9 cellular contexts compared by ENCODE assay signal in the genomic region with DNA sequence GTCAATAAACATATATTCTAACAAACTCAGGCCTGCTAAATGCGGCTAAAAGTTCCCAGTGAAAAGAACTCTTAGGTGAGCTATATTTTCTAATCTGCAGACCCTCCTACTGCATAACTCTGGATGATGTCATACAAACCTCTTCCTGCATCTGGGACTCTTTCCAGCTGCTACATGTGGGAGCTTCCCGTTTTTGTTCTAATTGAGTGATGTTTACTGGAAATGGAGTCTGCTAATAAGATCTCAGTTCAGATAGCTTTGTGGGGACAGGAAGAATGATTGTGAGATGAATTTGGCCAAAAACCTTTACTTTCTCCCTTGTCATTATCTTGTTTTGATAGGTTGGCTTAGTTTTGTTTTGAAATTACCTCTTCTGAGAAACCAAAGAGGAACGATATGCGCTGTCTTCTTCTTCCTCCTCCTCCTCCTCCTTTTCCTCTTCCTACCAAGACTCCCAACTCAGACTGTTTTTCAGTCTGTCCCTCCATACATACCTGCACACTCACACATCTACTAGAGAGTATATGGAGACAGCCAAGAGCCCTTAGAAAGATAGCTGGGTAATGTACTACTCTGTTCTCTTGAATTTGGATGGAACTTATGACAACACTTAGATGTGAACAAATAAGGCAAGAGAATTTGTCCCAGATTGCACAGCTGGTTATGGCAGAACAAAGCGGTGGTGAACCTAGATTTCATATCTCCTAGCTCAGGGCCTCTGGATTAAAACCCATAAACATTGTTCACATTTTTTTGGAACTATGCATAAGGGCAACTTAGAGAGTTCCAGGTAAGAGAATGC. TPM values are rescaled to one million over a fixed set of nuclear protein-coding genes. Genes with fewer than 3 reads are reported as not detected.
A peak's percentile ranks its signal among the peaks of the same experiment; 100 is the strongest.
DNase-seq lines count a peak whose midpoint lies in the region; ATAC-seq and TF ChIP-seq lines count a peak whose summit lies in the region.
"Had no signal": no experiment of that assay in that cellular context is flagged by ENCODE, and none has a peak within 500 bp of the region (broad histone marks: within the 10 kb centered on the region; RNA-seq: fewer than 3 reads in every experiment).

No MANE protein-coding gene starts in this region.

- ATAC-seq in SK-N-SH treated with all-trans-retinoic acid at 6 μM for 48 hours (peak; percentile 89), GM18868 (IDR thresholded peaks at IDR 0.05; ENCODE audit: unreplicated experiment) (no peak)

- H3K9ac ChIP-seq in GM23248, result no peak overlapping the region

- intact Hi-C loops in sigmoid colon (cut with DNase I) (no loop called here), tibial artery (cut with DNase I; ENCODE audit: low total_unique reads) (no loop called here)

- H3K4me2 ChIP-seq in GM23248 (ENCODE audit: unreplicated experiment), result peak overlapping the region; percentile 31

- TF ChIP-seq POLR2A in sigmoid colon (IDR thresholded peaks at IDR 0.05), result no peak

- TF ChIP-seq CTCF in sigmoid colon (IDR thresholded peaks at IDR 0.05) (no peak), GM13976 (IDR thresholded peaks at IDR 0.05; ENCODE audit: borderline replicate concordance, control extremely low read depth, extremely low read depth, insufficient read depth, missing control alignments) (no peak), tibial artery (IDR thresholded peaks at IDR 0.05) (no peak)

- in situ Hi-C loops in GM23248 (cut with MboI) (no loop called here), GM13976 (cut with MboI; ENCODE audit: low sequenced_read_pairs, unreplicated experiment) (no loop called here)

- H3K9me3 ChIP-seq in GM23248 (ENCODE audit: low read depth) (no peaks in the 10 kb centered on the region), sigmoid colon (no peaks in the 10 kb centered on the region), tibial artery (no peaks in the 10 kb centered on the region)

- no peaks in the 10 kb centered on the region; the same call in 1 of the 2 replicates for H3K9me2 ChIP-seq in GM23248 (ENCODE audit: insufficient read depth)

- DNase-seq in GM23248 (peak; percentile 78), fibroblast of peridontal ligament (ENCODE audit: extremely low read depth) (peak; percentile 67), sigmoid colon (no peak), NCI-H1105 treated with DMSO at 0.1 percent for 48 hours (lab: John Stamatoyannopoulos, UW) (no peak), GM13976 (ENCODE audit: low spot score) (no peak), tibial artery (no peak)
- DNase-seq: naive B cell had no signal

- H2AFZ ChIP-seq in GM23248, result peak overlapping the region; percentile 74

- 69 to 71% methylated on average over 5 of the region's 5 CpGs for WGBS in GM23248 (ENCODE audit: low coverage in 1 of 2, low lambda C conversion rate in 2 of 2, missing lambda C conversion rate in 2 of 2), 2 experiments
- 43 to 69% methylated on average over 5 of the region's 5 CpGs for WGBS in sigmoid colon, 2 donors

- H3K27ac ChIP-seq in GM23248, result peak overlapping the region; percentile 6; the same call in 1 of the 2 replicates
- peak overlapping the region in 3 of 4 donors; percentile 49 to 54 (median 50) for H3K27ac ChIP-seq in sigmoid colon
- H3K27ac ChIP-seq in tibial artery, result no peak overlapping the region

- H3K4me1 ChIP-seq in GM23248 (ENCODE audit: insufficient read depth) (peaks cover 24% of the 10 kb centered on the region), sigmoid colon (peaks cover 0 to 15% (median 11%) of the 10 kb centered on the region in 4 donors), tibial artery (peaks cover 0 to 5% (median 0%) of the 10 kb centered on the region in 4 donors)

- H3K36me3 ChIP-seq in GM23248 (ENCODE audit: low read depth) (no peaks in the 10 kb centered on the region), sigmoid colon (no peaks in the 10 kb centered on the region), tibial artery (no peaks in the 10 kb centered on the region)

- H3F3A ChIP-seq in GM23248 (ENCODE audit: insufficient read depth), result peaks cover 9% of the 10 kb centered on the region; the same call in 1 of the 2 replicates

- H3K4me3 ChIP-seq in GM23248 (no peak overlapping the region; the same call in 1 of the 2 replicates), sigmoid colon (peak overlapping the region in 1 of 4 donors; percentile 13), tibial artery (no peak overlapping the region)

- H3K79me2 ChIP-seq in GM23248 (ENCODE audit: insufficient read depth), result no peaks in the 10 kb centered on the region

- no peak for TF ChIP-seq EP300 in sigmoid colon (IDR thresholded peaks at IDR 0.05)

- no peaks in the 10 kb centered on the region for H4K20me1 ChIP-seq in GM23248 (ENCODE audit: insufficient read depth)

- no peaks in the 10 kb centered on the region for H3K27me3 ChIP-seq in GM23248 (replicated peaks; ENCODE audit: insufficient read depth)
- no peaks in the 10 kb centered on the region for H3K27me3 ChIP-seq in sigmoid colon
- H3K27me3 ChIP-seq in tibial artery, result no peaks in the 10 kb centered on the region

TF ChIP-seq in SK-N-SH treated with all-trans-retinoic acid at 6 μM for 48 hours, 23 proteins besides CTCF, POLR2A, EP300 and RAD21 (continues in another document):
- TF ChIP-seq, protein P1, sequence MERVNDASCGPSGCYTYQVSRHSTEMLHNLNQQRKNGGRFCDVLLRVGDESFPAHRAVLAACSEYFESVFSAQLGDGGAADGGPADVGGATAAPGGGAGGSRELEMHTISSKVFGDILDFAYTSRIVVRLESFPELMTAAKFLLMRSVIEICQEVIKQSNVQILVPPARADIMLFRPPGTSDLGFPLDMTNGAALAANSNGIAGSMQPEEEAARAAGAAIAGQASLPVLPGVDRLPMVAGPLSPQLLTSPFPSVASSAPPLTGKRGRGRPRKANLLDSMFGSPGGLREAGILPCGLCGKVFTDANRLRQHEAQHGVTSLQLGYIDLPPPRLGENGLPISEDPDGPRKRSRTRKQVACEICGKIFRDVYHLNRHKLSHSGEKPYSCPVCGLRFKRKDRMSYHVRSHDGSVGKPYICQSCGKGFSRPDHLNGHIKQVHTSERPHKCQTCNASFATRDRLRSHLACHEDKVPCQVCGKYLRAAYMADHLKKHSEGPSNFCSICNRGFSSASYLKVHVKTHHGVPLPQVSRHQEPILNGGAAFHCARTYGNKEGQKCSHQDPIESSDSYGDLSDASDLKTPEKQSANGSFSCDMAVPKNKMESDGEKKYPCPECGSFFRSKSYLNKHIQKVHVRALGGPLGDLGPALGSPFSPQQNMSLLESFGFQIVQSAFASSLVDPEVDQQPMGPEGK (CRISPR knock-in tag; IDR thresholded peaks at IDR 0.05; ENCODE audit: borderline replicate concordance), result peak; percentile 66; the same call in 1 of the 2 replicates
- peak; percentile 48; the same call in 1 of the 2 replicates for TF ChIP-seq ZNF8 (CRISPR knock-in tag; IDR thresholded peaks at IDR 0.05)
- TF ChIP-seq BACH2 (CRISPR knock-in tag; IDR thresholded peaks at IDR 0.05; ENCODE audit: borderline replicate concordance), result no peak
- TF ChIP-seq, protein P2, sequence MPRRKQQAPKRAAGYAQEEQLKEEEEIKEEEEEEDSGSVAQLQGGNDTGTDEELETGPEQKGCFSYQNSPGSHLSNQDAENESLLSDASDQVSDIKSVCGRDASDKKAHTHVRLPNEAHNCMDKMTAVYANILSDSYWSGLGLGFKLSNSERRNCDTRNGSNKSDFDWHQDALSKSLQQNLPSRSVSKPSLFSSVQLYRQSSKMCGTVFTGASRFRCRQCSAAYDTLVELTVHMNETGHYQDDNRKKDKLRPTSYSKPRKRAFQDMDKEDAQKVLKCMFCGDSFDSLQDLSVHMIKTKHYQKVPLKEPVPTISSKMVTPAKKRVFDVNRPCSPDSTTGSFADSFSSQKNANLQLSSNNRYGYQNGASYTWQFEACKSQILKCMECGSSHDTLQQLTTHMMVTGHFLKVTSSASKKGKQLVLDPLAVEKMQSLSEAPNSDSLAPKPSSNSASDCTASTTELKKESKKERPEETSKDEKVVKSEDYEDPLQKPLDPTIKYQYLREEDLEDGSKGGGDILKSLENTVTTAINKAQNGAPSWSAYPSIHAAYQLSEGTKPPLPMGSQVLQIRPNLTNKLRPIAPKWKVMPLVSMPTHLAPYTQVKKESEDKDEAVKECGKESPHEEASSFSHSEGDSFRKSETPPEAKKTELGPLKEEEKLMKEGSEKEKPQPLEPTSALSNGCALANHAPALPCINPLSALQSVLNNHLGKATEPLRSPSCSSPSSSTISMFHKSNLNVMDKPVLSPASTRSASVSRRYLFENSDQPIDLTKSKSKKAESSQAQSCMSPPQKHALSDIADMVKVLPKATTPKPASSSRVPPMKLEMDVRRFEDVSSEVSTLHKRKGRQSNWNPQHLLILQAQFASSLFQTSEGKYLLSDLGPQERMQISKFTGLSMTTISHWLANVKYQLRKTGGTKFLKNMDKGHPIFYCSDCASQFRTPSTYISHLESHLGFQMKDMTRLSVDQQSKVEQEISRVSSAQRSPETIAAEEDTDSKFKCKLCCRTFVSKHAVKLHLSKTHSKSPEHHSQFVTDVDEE (CRISPR knock-in tag; IDR thresholded peaks at IDR 0.05), result peak; percentile 88; the same call in 1 of the 2 replicates
- TF ChIP-seq, protein P3, sequence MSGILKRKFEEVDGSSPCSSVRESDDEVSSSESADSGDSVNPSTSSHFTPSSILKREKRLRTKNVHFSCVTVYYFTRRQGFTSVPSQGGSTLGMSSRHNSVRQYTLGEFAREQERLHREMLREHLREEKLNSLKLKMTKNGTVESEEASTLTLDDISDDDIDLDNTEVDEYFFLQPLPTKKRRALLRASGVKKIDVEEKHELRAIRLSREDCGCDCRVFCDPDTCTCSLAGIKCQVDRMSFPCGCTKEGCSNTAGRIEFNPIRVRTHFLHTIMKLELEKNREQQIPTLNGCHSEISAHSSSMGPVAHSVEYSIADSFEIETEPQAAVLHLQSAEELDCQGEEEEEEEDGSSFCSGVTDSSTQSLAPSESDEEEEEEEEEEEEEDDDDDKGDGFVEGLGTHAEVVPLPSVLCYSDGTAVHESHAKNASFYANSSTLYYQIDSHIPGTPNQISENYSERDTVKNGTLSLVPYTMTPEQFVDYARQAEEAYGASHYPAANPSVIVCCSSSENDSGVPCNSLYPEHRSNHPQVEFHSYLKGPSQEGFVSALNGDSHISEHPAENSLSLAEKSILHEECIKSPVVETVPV (CRISPR knock-in tag; IDR thresholded peaks at IDR 0.05), result peak; percentile 52; the same call in 1 of the 2 replicates
- TF ChIP-seq ZFP3 (CRISPR knock-in tag; IDR thresholded peaks at IDR 0.05), result 0 out of 2 replicates have a peak, but pooled peaks have one; percentile 39
- TF ChIP-seq ISL1 (CRISPR knock-in tag; IDR thresholded peaks at IDR 0.05), result peak; percentile 86

RNA-seq across cellular contexts. Expression of a gene that starts 39.8 kb away (rescaled TPM):
- 41.2 and 68.3 TPM in 2 replicates for total RNA-seq in GM23248 (2014; rRNA removed; shearing (Covaris generic))
- 38.5 and 50.7 TPM in 2 replicates for polyA plus RNA-seq in GM23248 (2016; fragmentation: Nextera tagmentation; extraction: Ambion mirVana)
- total RNA-seq in sigmoid colon, result 10 to 100 TPM; 20.7 to 35.7 (median 22.9) TPM
- polyA plus RNA-seq in sigmoid colon, result 10 to 100 TPM in 2 of 3 donors, 1 to 10 TPM in 1; 5.4 to 19.5 (median 11.3) TPM

RNA-seq across cellular contexts. Expression of a gene that starts 58.6 kb away (rescaled TPM):
- total RNA-seq in GM23248 (2014; rRNA removed; shearing (Covaris generic)), result 31.0 and 35.7 TPM in 2 replicates
- 113 and 122 TPM in 2 replicates for polyA plus RNA-seq in GM23248 (2016; fragmentation: Nextera tagmentation; extraction: Ambion mirVana)
- 10 to 100 TPM; 33.3 to 55.8 (median 44.5) TPM for total RNA-seq in sigmoid colon
- polyA plus RNA-seq in sigmoid colon, result 100 to 1,000 TPM; 129 to 183 (median 155) TPM

Comparison
In these comparisons a context has a peak if more than half of its experiments do, and no peak if none do; other contexts are left out.
1. DNase-seq: peak in GM23248 (single experiment) and fibroblast of peridontal ligament (single experiment); none in sigmoid colon (single experiment), NCI-H1105 treated with DMSO at 0.1 percent for 48 hours (single experiment), GM13976 (single experiment) and tibial artery (0 of 2).
2. H3K27ac ChIP-seq: peak in GM23248 (single experiment) and sigmoid colon (3 of 4); none in tibial artery (0 of 2).